Comparison of ENCODE assay signal across 34 cellular contexts in genomic region chr5:154129013-154129412, GRCh38.
"Had no signal": no experiment of that assay in that cellular context is flagged by ENCODE, and none has a peak within 500 bp of the region (broad histone marks: within the 10 kb centered on the region; RNA-seq: fewer than 3 reads in every experiment).

No MANE protein-coding gene starts in this region.

- H3K36me3 ChIP-seq: MG63 had no signal

- H3K27me3 ChIP-seq: MG63 had no signal

- H3K9ac ChIP-seq: KMS-11 had no signal

- DNase-seq: Karpas-422, Kasumi-1, KG1, MG63, MM.1S, MV-4-11, NCI-H1048, NCI-H1092, NCI-H1092 treated with DMSO at 0.1 percent for 48 hours, NCI-H1105, NCI-H1105 treated with DMSO at 0.1 percent for 48 hours, NCI-H1417, NCI-H1417 treated with DMSO at 0.1 percent for 48 hours, NCI-H1436, NCI-H1436 treated with DMSO at 0.1 percent for 48 hours, NCI-H146, NCI-H1694, NCI-H1694 treated with DMSO at 0.1 percent for 48 hours, NCI-H187, NCI-H187 treated with DMSO at 0.1 percent for 48 hours, NCI-H1930, NCI-H2029, NCI-H2029 treated with DMSO at 0.1 percent for 48 hours, NCI-H2081, NCI-H2081 treated with DMSO at 0.1 percent for 48 hours, NCI-H2107, NCI-H2171, NCI-H2171 treated with DMSO at 0.1 percent for 48 hours, NCI-H2227 treated with DMSO at 0.1 percent for 48 hours, NCI-H226, NCI-H345, NCI-H446, NCI-H446 treated with DMSO at 0.1 percent for 48 hours had no signal

- H3K4me3 ChIP-seq: MG63 had no signal

- H3K27ac ChIP-seq: KMS-11 had no signal

- H3K4me2 ChIP-seq: KMS-11 had no signal
